8 cellular contexts compared by ENCODE assay signal in genomic region chr9:113622600-113623400, GRCh38.
A peak's percentile ranks its signal among the peaks of the same experiment; 100 is the strongest.
DNase-seq lines count a peak whose midpoint lies in the region; ATAC-seq and FAIRE-seq lines count a peak whose summit lies in the region.

No MANE protein-coding gene starts in this region.

- no peak overlapping the region for H3K4me3 Mint-ChIP-seq in activated CD8-positive, alpha-beta memory T cell treated with anti-CD3 and anti-CD28 coated beads, Interleukin-2, amount 10 ng/mL, durations not matched to agents 7 days and 5 days
- H3K4me3 Mint-ChIP-seq in stimulated activated effector memory CD8-positive, alpha-beta T cell treated with anti-CD3 and anti-CD28 coated beads, Interleukin-12 subunit alpha, Interleukin-12 subunit beta, amount 100 ng/mL, for 72 hours: peak overlapping the region; percentile 53

- CTCF ChIA-PET in activated CD8-positive, alpha-beta memory T cell treated with anti-CD3 and anti-CD28 coated beads, Interleukin-2, amount 10 ng/mL, durations not matched to agents 7 days and 5 days (lab: Charles Lee): interaction anchor here (0.6 to 1.5 kb wide), 4 partner anchors 27 to 1134 kb away, joined by 3 to 5 read pairs (median 4); no protein-coding TSS in a partner anchor

- H3K36me3 Mint-ChIP-seq in activated CD8-positive, alpha-beta memory T cell treated with anti-CD3 and anti-CD28 coated beads, Interleukin-2, amount 10 ng/mL, durations not matched to agents 7 days and 5 days: no peaks in the 10 kb centered on the region
- no peaks in the 10 kb centered on the region for H3K36me3 Mint-ChIP-seq in stimulated activated effector memory CD8-positive, alpha-beta T cell treated with anti-CD3 and anti-CD28 coated beads, Interleukin-12 subunit alpha, Interleukin-12 subunit beta, amount 100 ng/mL, for 72 hours

- H3K4me1 Mint-ChIP-seq in activated CD8-positive, alpha-beta memory T cell treated with anti-CD3 and anti-CD28 coated beads, Interleukin-2, amount 10 ng/mL, durations not matched to agents 7 days and 5 days: peaks cover 17% of the 10 kb centered on the region
- peaks cover 48% of the 10 kb centered on the region for H3K4me1 Mint-ChIP-seq in stimulated activated effector memory CD8-positive, alpha-beta T cell treated with anti-CD3 and anti-CD28 coated beads, Interleukin-12 subunit alpha, Interleukin-12 subunit beta, amount 100 ng/mL, for 72 hours

- peak overlapping the region; percentile 63 for H3K27ac Mint-ChIP-seq in activated CD8-positive, alpha-beta memory T cell treated with anti-CD3 and anti-CD28 coated beads, Interleukin-2, amount 10 ng/mL, durations not matched to agents 7 days and 5 days
- peak overlapping the region; percentile 90 for H3K27ac Mint-ChIP-seq in stimulated activated effector memory CD8-positive, alpha-beta T cell treated with anti-CD3 and anti-CD28 coated beads, Interleukin-12 subunit alpha, Interleukin-12 subunit beta, amount 100 ng/mL, for 72 hours

- FAIRE-seq in G401.6 (lab: Jason Lieb, UNC): peak; percentile 100

- ATAC-seq in GM19397 (IDR thresholded peaks at IDR 0.05; ENCODE audit: unreplicated experiment) (peak; percentile 57), HG03442 (IDR thresholded peaks at IDR 0.05; ENCODE audit: unreplicated experiment) (peak; percentile 78), HG02852 (IDR thresholded peaks at IDR 0.05; ENCODE audit: unreplicated experiment) (no peak)
- ATAC-seq in activated CD8-positive, alpha-beta memory T cell treated with anti-CD3 and anti-CD28 coated beads, Interleukin-2, amount 10 ng/mL, durations not matched to agents 7 days and 5 days: peak; percentile 69
- ATAC-seq in stimulated activated effector memory CD8-positive, alpha-beta T cell treated with anti-CD3 and anti-CD28 coated beads, Interleukin-12 subunit alpha, Interleukin-12 subunit beta, amount 100 ng/mL, for 72 hours: peak; percentile 94

- DNase-seq in activated CD8-positive, alpha-beta memory T cell treated with anti-CD3 and anti-CD28 coated beads, Interleukin-2, amount 10 ng/mL, durations not matched to agents 7 days and 5 days: peak; percentile 68
- peak; percentile 91 for DNase-seq in iPS-NIHi7 (ENCODE audit: extremely low spot score)
- DNase-seq in stimulated activated effector memory CD8-positive, alpha-beta T cell treated with anti-CD3 and anti-CD28 coated beads, Interleukin-12 subunit alpha, Interleukin-12 subunit beta, amount 100 ng/mL, for 72 hours (ENCODE audit: low spot score in 2 of 2): peak in 1 of 2 donors; percentile 72
- DNase-seq in inferior parietal cortex (ENCODE audit: extremely low spot score): no peak

- H3K9me3 Mint-ChIP-seq in activated CD8-positive, alpha-beta memory T cell treated with anti-CD3 and anti-CD28 coated beads, Interleukin-2, amount 10 ng/mL, durations not matched to agents 7 days and 5 days (ENCODE audit: low read depth): no peaks in the 10 kb centered on the region
- no peaks in the 10 kb centered on the region for H3K9me3 Mint-ChIP-seq in stimulated activated effector memory CD8-positive, alpha-beta T cell treated with anti-CD3 and anti-CD28 coated beads, Interleukin-12 subunit alpha, Interleukin-12 subunit beta, amount 100 ng/mL, for 72 hours

- no peaks in the 10 kb centered on the region for H3K27me3 Mint-ChIP-seq in activated CD8-positive, alpha-beta memory T cell treated with anti-CD3 and anti-CD28 coated beads, Interleukin-2, amount 10 ng/mL, durations not matched to agents 7 days and 5 days
